Comparison of ENCODE assay signal across 11 cellular contexts in genomic region chr7:23347682-23348180, GRCh38. TPM values are rescaled to one million over a fixed set of nuclear protein-coding genes. Genes with fewer than 3 reads are reported as not detected.
DNase-seq lines count a peak whose midpoint lies in the region; ATAC-seq and TF ChIP-seq lines count a peak whose summit lies in the region.
"Had no signal": no experiment of that assay in that cellular context is flagged by ENCODE, and none has a peak within 500 bp of the region (broad histone marks: within the 10 kb centered on the region; RNA-seq: fewer than 3 reads in every experiment).

No MANE protein-coding gene starts in this region.

- H3K27ac ChIP-seq in PC-3 (ENCODE audit: low read length) (peak overlapping the region; percentile 98), OCI-LY7 (ENCODE audit: low read depth, low read length, poor library complexity, severe bottlenecking) (no peak overlapping the region), tibial nerve (no peak overlapping the region)
- H3K27ac ChIP-seq: VCaP had no signal

- peaks cover 16 to 30% of the 10 kb centered on the region in 2 donors for H3K4me1 Mint-ChIP-seq in stimulated activated naive B cell treated with anti-CD40 and anti-IgM and Interleukin-4, amounts not matched to agents 10 μg/mL and 1 μg/mL and 100 μg/mL, for 72 hours

- H3K36me3 ChIP-seq in PC-3 (ENCODE audit: low read depth, low read length) (peaks cover 3% of the 10 kb centered on the region; the same call in 1 of the 2 replicates), OCI-LY7 (ENCODE audit: insufficient read depth, low read length) (peaks cover 55% of the 10 kb centered on the region), tibial nerve (no peaks in the 10 kb centered on the region)

- TF ChIP-seq POLR2A in tibial nerve (IDR thresholded peaks at IDR 0.05): no peak

- H3K36me3 Mint-ChIP-seq in stimulated activated naive B cell treated with anti-CD40 and anti-IgM and Interleukin-4, amounts not matched to agents 10 μg/mL and 1 μg/mL and 100 μg/mL, for 72 hours: no peaks in the 10 kb centered on the region
- H3K36me3 Mint-ChIP-seq: CD4-positive, CD25-positive, alpha-beta regulatory T cell had no signal

- no peak for TF ChIP-seq EP300 in tibial nerve (IDR thresholded peaks at IDR 0.05)

- H3K9me2 ChIP-seq in PC-3 (replicated peaks; ENCODE audit: low read length) (no peaks in the 10 kb centered on the region), OCI-LY7 (ENCODE audit: insufficient read depth, low read length) (no peaks in the 10 kb centered on the region)

- intact Hi-C loops in PC-3 (cut with micrococcal nuclease) (loop anchor here (2.0 to 5.0 kb wide), 3 partner anchors 71 to 365 kb away; partner anchors contain the start of gene STK31), OCI-LY7 (cut with micrococcal nuclease; ENCODE audit: unreplicated experiment) (no loop called here)

- H3K27ac Mint-ChIP-seq in stimulated activated naive B cell treated with anti-CD40 and anti-IgM and Interleukin-4, amounts not matched to agents 10 μg/mL and 1 μg/mL and 100 μg/mL, for 72 hours: peak overlapping the region; percentile 57

- BruUV-seq in PC-3 (replicated peaks; lab: Mats Ljungman, UMichigan) (no TSS peak), OCI-LY7 (replicated peaks; lab: Mats Ljungman, UMichigan) (no TSS peak)

- H3K4me1 ChIP-seq in PC-3 (ENCODE audit: insufficient read depth, low read length) (peaks cover 75% of the 10 kb centered on the region), OCI-LY7 (ENCODE audit: insufficient read depth, low read length, poor library complexity, severe bottlenecking) (peaks cover 15% of the 10 kb centered on the region), tibial nerve (no peaks in the 10 kb centered on the region)

- H3F3A ChIP-seq in PC-3 (ENCODE audit: low read length, unreplicated experiment): peaks cover 7% of the 10 kb centered on the region

- H3K27me3 ChIP-seq in PC-3 (ENCODE audit: low read length) (no peaks in the 10 kb centered on the region), tibial nerve (no peaks in the 10 kb centered on the region)

- H3K4me2 ChIP-seq in PC-3 (ENCODE audit: low read length): peak overlapping the region; percentile 80
- H3K4me2 ChIP-seq in OCI-LY7 (ENCODE audit: low read length): no peak overlapping the region

- H4K20me1 ChIP-seq in PC-3 (ENCODE audit: low read length) (no peaks in the 10 kb centered on the region), OCI-LY7 (ENCODE audit: insufficient read depth, low read length) (no peaks in the 10 kb centered on the region)

- ATAC-seq in activated CD4-positive, CD25-positive, alpha-beta regulatory T cell treated with anti-CD3 and anti-CD28 coated beads, Interleukin-2, amount 50 U/mL, for 24 hours: peak; percentile 67 to 75
- ATAC-seq in PC-3: peak; percentile 64
- peak; percentile 34 to 60 for ATAC-seq in stimulated activated naive B cell treated with anti-CD40 and anti-IgM and Interleukin-4, amounts not matched to agents 10 μg/mL and 1 μg/mL and 100 μg/mL, for 72 hours (replicated peaks)

- CTCF ChIA-PET in PC-3 (lab: Charles Lee) (interaction anchor here (1.4 kb wide), 1 partner anchor 75 kb away, joined by 6 read pairs; no protein-coding TSS in a partner anchor), OCI-LY7 (lab: Charles Lee; ENCODE audit: unreplicated experiment) (no interaction called here)

- peak overlapping the region; percentile 44 to 67 for H3K4me3 Mint-ChIP-seq in stimulated activated naive B cell treated with anti-CD40 and anti-IgM and Interleukin-4, amounts not matched to agents 10 μg/mL and 1 μg/mL and 100 μg/mL, for 72 hours

- no peak for TF ChIP-seq CTCF in PC-3 (conservative IDR thresholded peaks at IDR 0.05; ENCODE audit: low read depth, low read length)
- TF ChIP-seq CTCF in OCI-LY7 (conservative IDR thresholded peaks at IDR 0.05; ENCODE audit: low read length): no peak
- no peak for TF ChIP-seq CTCF in tibial nerve (IDR thresholded peaks at IDR 0.05)

- WGBS in tibial nerve, 2 donors: 56 to 64% methylated on average over 8 of the region's 8 CpGs

- POLR2A ChIA-PET in PC-3 (lab: Charles Lee; ENCODE audit: unreplicated experiment) (no interaction called here), OCI-LY7 (lab: Charles Lee) (interaction anchor here (0.6 to 2.2 kb wide), 5 partner anchors 11 to 59 kb away, joined by 3 to 11 read pairs (median 3); no protein-coding TSS in a partner anchor)

- no peaks in the 10 kb centered on the region for H3K27me3 Mint-ChIP-seq in stimulated activated naive B cell treated with anti-CD40 and anti-IgM and Interleukin-4, amounts not matched to agents 10 μg/mL and 1 μg/mL and 100 μg/mL, for 72 hours

- H3K9me3 ChIP-seq in PC-3 (ENCODE audit: low read length) (no peaks in the 10 kb centered on the region), OCI-LY7 (ENCODE audit: low read length) (no peaks in the 10 kb centered on the region), tibial nerve (no peaks in the 10 kb centered on the region)

- H2AFZ ChIP-seq in PC-3 (ENCODE audit: low read length) (peak overlapping the region; percentile 14; the same call in 1 of the 2 replicates), OCI-LY7 (ENCODE audit: low read length) (no peak overlapping the region)

- H3K4me3 ChIP-seq in PC-3 (ENCODE audit: low read length): peak overlapping the region; percentile 62
- H3K4me3 ChIP-seq in OCI-LY7 (ENCODE audit: low read depth, low read length, poor library complexity, severe bottlenecking): no peak overlapping the region
- no peak overlapping the region for H3K4me3 ChIP-seq in tibial nerve

- DNase-seq in activated CD4-positive, CD25-positive, alpha-beta regulatory T cell treated with anti-CD3 and anti-CD28 coated beads, Interleukin-2, amount 50 U/mL, for 72 hours: no peak
- DNase-seq in PC-3 (peak; percentile 89), epidermal melanocyte (ENCODE audit: insufficient read length, low spot score) (peak; percentile 72), OCI-LY7 (ENCODE audit: low spot score) (no peak), tibial nerve (ENCODE audit: low spot score in 2 of 2) (no peak)
- DNase-seq in stimulated activated naive B cell treated with anti-CD40 and anti-IgM and Interleukin-4, amounts not matched to agents 10 μg/mL and 1 μg/mL and 100 μg/mL, for 72 hours: no peak
- no peak for DNase-seq in NK-92 treated with Interleukin-12 subunit alpha and Interleukin-12 subunit beta, amount 100 ng/mL, for 24 hours (lab: John Stamatoyannopoulos, UW)
- DNase-seq: left cardiac atrium had no signal

- peaks cover 7% of the 10 kb centered on the region for H3K79me2 ChIP-seq in PC-3 (ENCODE audit: low read length)
- H3K79me2 ChIP-seq in OCI-LY7 (ENCODE audit: insufficient read depth, low read depth, low read length): peaks cover 7% of the 10 kb centered on the region; the same call in 1 of the 2 replicates

- H3K9ac ChIP-seq in PC-3 (ENCODE audit: low read length): peak overlapping the region; percentile 80

- H3K9me3 Mint-ChIP-seq in stimulated activated naive B cell treated with anti-CD40 and anti-IgM and Interleukin-4, amounts not matched to agents 10 μg/mL and 1 μg/mL and 100 μg/mL, for 72 hours: no peaks in the 10 kb centered on the region

RNA-seq across cellular contexts. Expression of gene MALSU1, which starts 48.6 kb away (rescaled TPM):
- 284 and 306 TPM in 2 replicates for total RNA-seq in PC-3 (2014; rRNA removed)
- 107 and 132 TPM in 2 replicates for total RNA-seq in OCI-LY7 (2014; rRNA removed; shearing (Covaris generic))
- 56.1 and 66.4 TPM in 2 replicates for total RNA-seq in OCI-LY7 (2022)
- total RNA-seq in tibial nerve: 100 to 1,000 TPM in 1 of 4 donors, 10 to 100 TPM in 3; 41.4 to 107 (median 55.8) TPM

Comparison
In these comparisons a context has a peak if more than half of its experiments do, and no peak if none do; other contexts are left out.
1. DNase-seq: peak in PC-3 (single experiment) and epidermal melanocyte (single experiment); none in activated CD4-positive, CD25-positive, alpha-beta regulatory T cell treated with anti-CD3 and anti-CD28 coated beads, Interleukin-2, amount 50 U/mL, for 72 hours (single experiment), stimulated activated naive B cell treated with anti-CD40 and anti-IgM and Interleukin-4, amounts not matched to agents 10 μg/mL and 1 μg/mL and 100 μg/mL, for 72 hours (single experiment), OCI-LY7 (single experiment), NK-92 treated with Interleukin-12 subunit alpha and Interleukin-12 subunit beta, amount 100 ng/mL, for 24 hours (single experiment) and tibial nerve (0 of 2).
2. Peak in every context shown above with its lines, with median percentiles within 50 percentile points of each other: ATAC-seq.